Comparison of ENCODE assay signal across 12 cellular contexts in the genomic region with DNA sequence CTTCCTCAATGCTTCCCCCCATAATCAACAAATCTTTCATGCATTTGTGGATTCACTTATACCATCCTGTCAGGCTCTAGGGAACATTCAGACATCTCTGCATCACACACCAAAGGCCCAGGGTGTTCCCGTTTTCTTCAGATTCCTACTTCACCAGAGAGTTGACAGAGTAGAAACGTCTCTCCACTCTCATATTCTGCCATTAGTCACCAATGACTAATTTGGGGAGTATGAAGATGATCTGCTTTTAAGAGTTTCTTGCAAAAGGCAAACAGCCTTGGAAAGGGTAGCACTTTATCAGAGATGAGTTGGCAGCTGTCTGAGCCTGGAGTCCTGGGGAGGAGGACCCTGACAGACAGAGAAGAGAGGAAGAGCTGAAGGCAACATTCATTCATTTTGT. TPM values are rescaled to one million over a fixed set of nuclear protein-coding genes. Genes with fewer than 3 reads are reported as not detected.
A peak's percentile ranks its signal among the peaks of the same experiment; 100 is the strongest.
DNase-seq lines count a peak whose midpoint lies in the region; ATAC-seq, FAIRE-seq and TF ChIP-seq lines count a peak whose summit lies in the region.
"Had no signal": no experiment of that assay in that cellular context is flagged by ENCODE, and none has a peak within 500 bp of the region (broad histone marks: within the 10 kb centered on the region; RNA-seq: fewer than 3 reads in every experiment).

No MANE protein-coding gene starts in this region.

- in situ Hi-C loops in ACHN (cut with HindIII; ENCODE audit: low pct_ligation_motif_present, low pct_unique_long_range_greater_than_20kb, low sequenced_read_pairs): no loop called here

- TF ChIP-seq CTCF in tibial nerve (IDR thresholded peaks at IDR 0.05): no peak

- no peaks in the 10 kb centered on the region for H3K9me3 ChIP-seq in tibial nerve
- H3K9me3 ChIP-seq: Peyer's patch had no signal

- peaks cover 0 to 22% (median 11%) of the 10 kb centered on the region in 4 donors for H3K4me1 ChIP-seq in tibial nerve

- ATAC-seq in GM18858 (IDR thresholded peaks at IDR 0.05; ENCODE audit: unreplicated experiment) (no peak), GM18873 (IDR thresholded peaks at IDR 0.05; ENCODE audit: low FRiP score, unreplicated experiment) (no peak)

- H3K27me3 ChIP-seq in tibial nerve: no peaks in the 10 kb centered on the region
- H3K27me3 ChIP-seq: Peyer's patch had no signal

- no peaks in the 10 kb centered on the region for H3K36me3 ChIP-seq in tibial nerve
- H3K36me3 ChIP-seq: Peyer's patch had no signal

- TF ChIP-seq POLR2A in H54 (IDR thresholded peaks at IDR 0.05; ENCODE audit: low read depth, low read length): no peak
- TF ChIP-seq POLR2A in tibial nerve (IDR thresholded peaks at IDR 0.05): no peak

- WGBS in tibial nerve, 2 donors: 53 to 79% methylated on average over 2 of the region's 2 CpGs

- peak; percentile 98 for FAIRE-seq in H54 (lab: Jason Lieb, UNC)
- FAIRE-seq: TTC549 had no signal

- H3K4me3 ChIP-seq in tibial nerve: no peak overlapping the region
- H3K4me3 ChIP-seq: Peyer's patch had no signal

- no peak overlapping the region for H3K27ac ChIP-seq in tibial nerve
- H3K27ac ChIP-seq: Peyer's patch had no signal

- no peak for TF ChIP-seq EP300 in tibial nerve (IDR thresholded peaks at IDR 0.05)

- DNase-seq in ACHN: peak; percentile 23
- DNase-seq in H54 (ENCODE audit: insufficient read length, low spot score): peak; percentile 48
- DNase-seq in amniotic stem cell (lab: John Stamatoyannopoulos, UW): peak; percentile 27
- peak; percentile 74 for DNase-seq in islet precursor cell
- no peak for DNase-seq in COLO668 (lab: John Stamatoyannopoulos, UW; ENCODE audit: unreplicated experiment)
- DNase-seq in tibial nerve (ENCODE audit: low spot score in 2 of 2): no peak
- DNase-seq: Calu3, NCI-H2029, Peyer's patch had no signal

RNA-seq across cellular contexts. Expression of a gene that starts 55.8 kb away (rescaled TPM):
- total RNA-seq in tibial nerve: 1 to 10 TPM; 1.3 to 5.7 (median 2.3) TPM

Comparison
In these comparisons a context has a peak if more than half of its experiments do, and no peak if none do; other contexts are left out.
1. DNase-seq: peak in ACHN (single experiment), H54 (single experiment), amniotic stem cell (single experiment) and islet precursor cell (single experiment); none in COLO668 (single experiment) and tibial nerve (0 of 2).